1 cellular context compared by ENCODE assay signal in the genomic region with DNA sequence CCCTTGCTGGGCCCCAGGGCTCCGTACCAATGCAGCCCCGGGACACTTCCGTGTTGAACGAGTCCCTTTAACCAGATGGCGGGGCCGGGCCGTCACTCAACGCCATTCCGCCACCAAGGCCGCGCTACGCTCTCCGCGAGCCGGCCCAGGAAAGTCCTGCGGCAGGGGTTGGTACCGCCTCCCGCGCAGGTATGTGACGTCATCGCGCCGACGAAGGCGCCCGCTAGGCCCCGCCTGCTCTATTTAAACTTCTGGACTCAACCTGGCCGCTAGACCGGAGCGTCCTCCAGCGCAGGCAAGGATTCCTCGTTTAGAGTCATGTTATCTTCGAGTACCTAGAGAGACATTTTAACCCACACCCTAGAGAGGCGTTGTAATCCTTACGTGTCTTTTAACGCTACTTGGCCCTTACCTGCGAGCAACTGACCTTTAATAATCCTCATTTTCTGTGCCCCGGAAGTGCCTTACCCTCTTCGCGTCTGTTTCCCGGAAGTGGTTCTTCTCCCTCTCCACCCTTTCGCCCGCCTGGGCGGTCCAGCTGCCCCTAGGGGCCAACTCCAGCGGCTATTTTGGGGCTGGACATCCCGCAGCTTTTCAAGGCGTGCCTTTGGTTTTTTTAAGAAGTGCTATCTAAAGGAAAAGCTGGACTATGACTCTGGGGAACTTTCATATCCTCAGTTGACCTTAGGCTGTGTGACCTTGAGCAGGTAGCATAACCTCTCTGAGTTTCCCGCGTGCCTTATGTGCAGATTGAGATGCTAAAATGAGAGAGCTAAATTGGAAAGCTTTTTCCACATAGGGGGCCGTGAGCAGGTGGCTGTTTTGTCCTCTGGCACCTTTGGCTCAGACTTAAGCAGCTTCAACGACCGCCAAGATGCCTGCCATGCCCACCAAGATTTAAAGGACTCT.
A peak's percentile ranks its signal among the peaks of the same experiment; 100 is the strongest.
TF ChIP-seq lines count a peak whose summit lies in the region.

A gene with protein sequence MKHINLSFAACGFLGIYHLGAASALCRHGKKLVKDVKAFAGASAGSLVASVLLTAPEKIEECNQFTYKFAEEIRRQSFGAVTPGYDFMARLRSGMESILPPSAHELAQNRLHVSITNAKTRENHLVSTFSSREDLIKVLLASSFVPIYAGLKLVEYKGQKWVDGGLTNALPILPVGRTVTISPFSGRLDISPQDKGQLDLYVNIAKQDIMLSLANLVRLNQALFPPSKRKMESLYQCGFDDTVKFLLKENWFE (minus strand): TSS at position 155 of the 909 bp plus-strand sequence. CDS start 1,294 bp downstream, outside the sequence.

TF ChIP-seq in GM12878, 131 proteins besides CTCF, POLR2A, EP300 and RAD21 (continued from another document):
- TF ChIP-seq USF1 (IDR thresholded peaks at IDR 0.05; ENCODE audit: borderline replicate concordance, extremely low read length, insufficient read depth, low read depth, low read length), result no peak
- peak; percentile 31; the same call in 1 of the 2 replicates for TF ChIP-seq MAX (IDR thresholded peaks at IDR 0.05; ENCODE audit: low read depth, low read length)
- TF ChIP-seq SRF (IDR thresholded peaks at IDR 0.05; ENCODE audit: low read depth in 2 of 2, low read length in 2 of 2), result peak in 1 of 2 experiments; percentile 71; a peak in 1 of 4 replicates
- no peak for TF ChIP-seq KLF5 (IDR thresholded peaks at IDR 0.05; ENCODE audit: partially characterized antibody)
- TF ChIP-seq, protein P1, sequence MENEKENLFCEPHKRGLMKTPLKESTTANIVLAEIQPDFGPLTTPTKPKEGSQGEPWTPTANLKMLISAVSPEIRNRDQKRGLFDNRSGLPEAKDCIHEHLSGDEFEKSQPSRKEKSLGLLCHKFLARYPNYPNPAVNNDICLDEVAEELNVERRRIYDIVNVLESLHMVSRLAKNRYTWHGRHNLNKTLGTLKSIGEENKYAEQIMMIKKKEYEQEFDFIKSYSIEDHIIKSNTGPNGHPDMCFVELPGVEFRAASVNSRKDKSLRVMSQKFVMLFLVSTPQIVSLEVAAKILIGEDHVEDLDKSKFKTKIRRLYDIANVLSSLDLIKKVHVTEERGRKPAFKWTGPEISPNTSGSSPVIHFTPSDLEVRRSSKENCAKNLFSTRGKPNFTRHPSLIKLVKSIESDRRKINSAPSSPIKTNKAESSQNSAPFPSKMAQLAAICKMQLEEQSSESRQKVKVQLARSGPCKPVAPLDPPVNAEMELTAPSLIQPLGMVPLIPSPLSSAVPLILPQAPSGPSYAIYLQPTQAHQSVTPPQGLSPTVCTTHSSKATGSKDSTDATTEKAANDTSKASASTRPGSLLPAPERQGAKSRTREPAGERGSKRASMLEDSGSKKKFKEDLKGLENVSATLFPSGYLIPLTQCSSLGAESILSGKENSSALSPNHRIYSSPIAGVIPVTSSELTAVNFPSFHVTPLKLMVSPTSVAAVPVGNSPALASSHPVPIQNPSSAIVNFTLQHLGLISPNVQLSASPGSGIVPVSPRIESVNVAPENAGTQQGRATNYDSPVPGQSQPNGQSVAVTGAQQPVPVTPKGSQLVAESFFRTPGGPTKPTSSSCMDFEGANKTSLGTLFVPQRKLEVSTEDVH (IDR thresholded peaks at IDR 0.05; ENCODE audit: low read depth, partially characterized antibody), result peak; percentile 83
- peak; percentile 50; the same call in 1 of the 2 replicates for TF ChIP-seq ZNF592 (IDR thresholded peaks at IDR 0.05)
- no peak for TF ChIP-seq TARDBP (IDR thresholded peaks at IDR 0.05; ENCODE audit: borderline replicate concordance)
- peak; percentile 98 for TF ChIP-seq CREM (IDR thresholded peaks at IDR 0.05; ENCODE audit: low read depth)
- TF ChIP-seq STAT3 (IDR thresholded peaks at IDR 0.05; ENCODE audit: low read depth, low read length), result no peak
- TF ChIP-seq NR2F1 (conservative IDR thresholded peaks at IDR 0.05), result peak; percentile 57
- TF ChIP-seq ZNF207 (IDR thresholded peaks at IDR 0.05; ENCODE audit: borderline replicate concordance), result peak; percentile 49; the same call in 1 of the 2 replicates
- TF ChIP-seq, protein P2, sequence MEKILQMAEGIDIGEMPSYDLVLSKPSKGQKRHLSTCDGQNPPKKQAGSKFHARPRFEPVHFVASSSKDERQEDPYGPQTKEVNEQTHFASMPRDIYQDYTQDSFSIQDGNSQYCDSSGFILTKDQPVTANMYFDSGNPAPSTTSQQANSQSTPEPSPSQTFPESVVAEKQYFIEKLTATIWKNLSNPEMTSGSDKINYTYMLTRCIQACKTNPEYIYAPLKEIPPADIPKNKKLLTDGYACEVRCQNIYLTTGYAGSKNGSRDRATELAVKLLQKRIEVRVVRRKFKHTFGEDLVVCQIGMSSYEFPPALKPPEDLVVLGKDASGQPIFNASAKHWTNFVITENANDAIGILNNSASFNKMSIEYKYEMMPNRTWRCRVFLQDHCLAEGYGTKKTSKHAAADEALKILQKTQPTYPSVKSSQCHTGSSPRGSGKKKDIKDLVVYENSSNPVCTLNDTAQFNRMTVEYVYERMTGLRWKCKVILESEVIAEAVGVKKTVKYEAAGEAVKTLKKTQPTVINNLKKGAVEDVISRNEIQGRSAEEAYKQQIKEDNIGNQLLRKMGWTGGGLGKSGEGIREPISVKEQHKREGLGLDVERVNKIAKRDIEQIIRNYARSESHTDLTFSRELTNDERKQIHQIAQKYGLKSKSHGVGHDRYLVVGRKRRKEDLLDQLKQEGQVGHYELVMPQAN (conservative IDR thresholded peaks at IDR 0.05), result peak; percentile 30
- TF ChIP-seq REST (IDR thresholded peaks at IDR 0.05; ENCODE audit: low read depth, low read length), result 0 out of 2 replicates have a peak, but pooled peaks have one; percentile 6
- peak; percentile 85 for TF ChIP-seq MTA2 (IDR thresholded peaks at IDR 0.05; ENCODE audit: low read depth)
- peak; percentile 96 for TF ChIP-seq CREB1 (IDR thresholded peaks at IDR 0.05; ENCODE audit: low read depth)
- peak; percentile 99 for TF ChIP-seq ATF7 (IDR thresholded peaks at IDR 0.05; ENCODE audit: low read depth)
- TF ChIP-seq, protein P3, sequence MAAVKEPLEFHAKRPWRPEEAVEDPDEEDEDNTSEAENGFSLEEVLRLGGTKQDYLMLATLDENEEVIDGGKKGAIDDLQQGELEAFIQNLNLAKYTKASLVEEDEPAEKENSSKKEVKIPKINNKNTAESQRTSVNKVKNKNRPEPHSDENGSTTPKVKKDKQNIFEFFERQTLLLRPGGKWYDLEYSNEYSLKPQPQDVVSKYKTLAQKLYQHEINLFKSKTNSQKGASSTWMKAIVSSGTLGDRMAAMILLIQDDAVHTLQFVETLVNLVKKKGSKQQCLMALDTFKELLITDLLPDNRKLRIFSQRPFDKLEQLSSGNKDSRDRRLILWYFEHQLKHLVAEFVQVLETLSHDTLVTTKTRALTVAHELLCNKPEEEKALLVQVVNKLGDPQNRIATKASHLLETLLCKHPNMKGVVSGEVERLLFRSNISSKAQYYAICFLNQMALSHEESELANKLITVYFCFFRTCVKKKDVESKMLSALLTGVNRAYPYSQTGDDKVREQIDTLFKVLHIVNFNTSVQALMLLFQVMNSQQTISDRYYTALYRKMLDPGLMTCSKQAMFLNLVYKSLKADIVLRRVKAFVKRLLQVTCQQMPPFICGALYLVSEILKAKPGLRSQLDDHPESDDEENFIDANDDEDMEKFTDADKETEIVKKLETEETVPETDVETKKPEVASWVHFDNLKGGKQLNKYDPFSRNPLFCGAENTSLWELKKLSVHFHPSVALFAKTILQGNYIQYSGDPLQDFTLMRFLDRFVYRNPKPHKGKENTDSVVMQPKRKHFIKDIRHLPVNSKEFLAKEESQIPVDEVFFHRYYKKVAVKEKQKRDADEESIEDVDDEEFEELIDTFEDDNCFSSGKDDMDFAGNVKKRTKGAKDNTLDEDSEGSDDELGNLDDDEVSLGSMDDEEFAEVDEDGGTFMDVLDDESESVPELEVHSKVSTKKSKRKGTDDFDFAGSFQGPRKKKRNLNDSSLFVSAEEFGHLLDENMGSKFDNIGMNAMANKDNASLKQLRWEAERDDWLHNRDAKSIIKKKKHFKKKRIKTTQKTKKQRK (IDR thresholded peaks at IDR 0.05; ENCODE audit: low read depth, low read length), result no peak
- TF ChIP-seq TBL1XR1 (IDR thresholded peaks at IDR 0.05; ENCODE audit: low read depth, low read length), result peak; percentile 75
- no peak for TF ChIP-seq FOXK2 (IDR thresholded peaks at IDR 0.05)
- TF ChIP-seq CBX5 (IDR thresholded peaks at IDR 0.05; ENCODE audit: low read depth), result peak; percentile 53; the same call in 1 of the 2 replicates
- 0 out of 3 replicates have a peak, but pooled peaks have one; percentile 39 for TF ChIP-seq POU2F2 (IDR thresholded peaks at IDR 0.05; ENCODE audit: borderline replicate concordance, low read depth, low read length)
- peak; percentile 39; the same call in 1 of the 2 replicates for TF ChIP-seq TCF7 (IDR thresholded peaks at IDR 0.05; ENCODE audit: borderline replicate concordance)
- peak; percentile 77; the same call in 1 of the 2 replicates for TF ChIP-seq JUND (IDR thresholded peaks at IDR 0.05; ENCODE audit: low read depth, low read length)
TF ChIP-seq in GM12878: peak in this region for 63.
